17 cellular contexts compared by ENCODE assay signal in genomic region chr4:99540287-99540939, GRCh38. TPM values are rescaled to one million over a fixed set of nuclear protein-coding genes. Genes with fewer than 3 reads are reported as not detected.
DNase-seq lines count a peak whose midpoint lies in the region; ATAC-seq and TF ChIP-seq lines count a peak whose summit lies in the region.
"Had no signal": no experiment of that assay in that cellular context is flagged by ENCODE, and none has a peak within 500 bp of the region (broad histone marks: within the 10 kb centered on the region; RNA-seq: fewer than 3 reads in every experiment).

No MANE protein-coding gene starts in this region.

- no peak overlapping the region for H3K27ac Mint-ChIP-seq in stimulated activated naive B cell treated with anti-CD40 and anti-IgM and Interleukin-4, amounts not matched to agents 10 μg/mL and 1 μg/mL and 100 μg/mL, for 72 hours

- no peaks in the 10 kb centered on the region for H3K27me3 ChIP-seq in body of pancreas
- no peaks in the 10 kb centered on the region for H3K27me3 ChIP-seq in lung (ENCODE audit: control insufficient read depth, insufficient read depth)
- H3K27me3 ChIP-seq in stomach: no peaks in the 10 kb centered on the region

- H3K27me3 Mint-ChIP-seq in stimulated activated naive B cell treated with anti-CD40 and anti-IgM and Interleukin-4, amounts not matched to agents 10 μg/mL and 1 μg/mL and 100 μg/mL, for 72 hours: peaks cover 7 to 13% of the 10 kb centered on the region in 2 donors

- no peaks in the 10 kb centered on the region for H3K9me3 ChIP-seq in body of pancreas
- no peaks in the 10 kb centered on the region for H3K9me3 ChIP-seq in lung (ENCODE audit: control insufficient read depth in 2 of 2, insufficient read depth in 1 of 2, low read length in 1 of 2)
- peaks cover 0 to 7% (median 3%) of the 10 kb centered on the region in 4 donors for H3K9me3 ChIP-seq in stomach

- H3K4me3 ChIP-seq in body of pancreas (no peak overlapping the region), lung (no peak overlapping the region), stomach (no peak overlapping the region)
- H3K4me3 ChIP-seq: GM23248 had no signal

- DNase-seq in body of pancreas (no peak), lung (ENCODE audit: low spot score) (no peak), stomach (no peak), DMS153 treated with DMSO at 0.1 percent for 48 hours (lab: John Stamatoyannopoulos, UW; ENCODE audit: unreplicated experiment) (no peak)
- no peak for DNase-seq in stimulated activated naive B cell treated with anti-CD40 and anti-IgM and Interleukin-4, amounts not matched to agents 10 μg/mL and 1 μg/mL and 100 μg/mL, for 72 hours
- DNase-seq: DMS53, GM23248, NCI-H1048, NCI-H2227 treated with DMSO at 0.1 percent for 48 hours, NCI-H524, RPMI8226, SIG-M5 had no signal

- no peaks in the 10 kb centered on the region for H3K36me3 ChIP-seq in body of pancreas (replicated peaks in 1 of 2; ENCODE audit: insufficient read depth in 1 of 2, low read depth in 2 of 2)
- H3K36me3 ChIP-seq in lung (ENCODE audit: control insufficient read depth in 2 of 2, insufficient read depth in 2 of 2, low read length in 2 of 2): no peaks in the 10 kb centered on the region
- no peaks in the 10 kb centered on the region for H3K36me3 ChIP-seq in stomach

- H3K4me1 Mint-ChIP-seq in stimulated activated naive B cell treated with anti-CD40 and anti-IgM and Interleukin-4, amounts not matched to agents 10 μg/mL and 1 μg/mL and 100 μg/mL, for 72 hours: peaks cover 2 to 5% of the 10 kb centered on the region in 2 donors

- TF ChIP-seq POLR2A in body of pancreas (IDR thresholded peaks at IDR 0.05) (no peak), stomach (IDR thresholded peaks at IDR 0.05) (no peak)

- TF ChIP-seq CTCF in body of pancreas (IDR thresholded peaks at IDR 0.05) (no peak), lung (IDR thresholded peaks at IDR 0.05; ENCODE audit: control extremely low read depth, extremely low read depth) (no peak), stomach (IDR thresholded peaks at IDR 0.05) (no peak)

- H3K27ac ChIP-seq in body of pancreas (peak overlapping the region in 3 of 4 donors; percentile 1 to 48 (median 22)), lung (ENCODE audit: low read depth in 1 of 2, low read length in 1 of 2) (no peak overlapping the region), stomach (peak overlapping the region in 1 of 5 donors; percentile 3)
- H3K27ac ChIP-seq: C4-2B, GM23248 had no signal

- intact Hi-C loops in body of pancreas (cut with DNase I): no loop called here
- intact Hi-C loops in stomach (cut with DNase I; ENCODE audit: low total_unique reads): no loop called here

- H3K9me3 Mint-ChIP-seq in stimulated activated naive B cell treated with anti-CD40 and anti-IgM and Interleukin-4, amounts not matched to agents 10 μg/mL and 1 μg/mL and 100 μg/mL, for 72 hours: peaks cover 0 to 4% of the 10 kb centered on the region in 2 donors

- H3K4me1 ChIP-seq in body of pancreas (peaks cover 6% of the 10 kb centered on the region), lung (ENCODE audit: control insufficient read depth in 2 of 2, insufficient read depth in 2 of 2, low read length in 2 of 2) (no peaks in the 10 kb centered on the region), stomach (no peaks in the 10 kb centered on the region)

- TF ChIP-seq EP300 in stomach (IDR thresholded peaks at IDR 0.05): no peak

- ATAC-seq in GM19463 (IDR thresholded peaks at IDR 0.05; ENCODE audit: unreplicated experiment) (peak; percentile 53), body of pancreas (peak; percentile 27), lung (ENCODE audit: insufficient read depth, low FRiP score) (peak; percentile 41), HG03025 (IDR thresholded peaks at IDR 0.05; ENCODE audit: low FRiP score, unreplicated experiment) (no peak)
- ATAC-seq in stimulated activated naive B cell treated with anti-CD40 and anti-IgM and Interleukin-4, amounts not matched to agents 10 μg/mL and 1 μg/mL and 100 μg/mL, for 72 hours (replicated peaks): peak; percentile 73 to 75
- ATAC-seq: HCT116 had no signal

- peaks cover 3 to 11% of the 10 kb centered on the region in 2 donors for H3K36me3 Mint-ChIP-seq in stimulated activated naive B cell treated with anti-CD40 and anti-IgM and Interleukin-4, amounts not matched to agents 10 μg/mL and 1 μg/mL and 100 μg/mL, for 72 hours

- no peak overlapping the region for H3K4me3 Mint-ChIP-seq in stimulated activated naive B cell treated with anti-CD40 and anti-IgM and Interleukin-4, amounts not matched to agents 10 μg/mL and 1 μg/mL and 100 μg/mL, for 72 hours

RNA-seq across cellular contexts. Expression of gene TRMT10A, which starts 23.4 kb away (rescaled TPM):
- total RNA-seq in body of pancreas (10 to 100 TPM in 1 of 2 donors, 1 to 10 TPM in 1; 3.3 to 21.8 TPM), lung (10 to 100 TPM in 1 of 2 donors, 1 to 10 TPM in 1; 3.9 to 12.2 TPM), stomach (10 to 100 TPM in 1 of 5 donors, 1 to 10 TPM in 3, not detected in 1; 1.3 to 60.7 (median 5.4) TPM)
- polyA plus RNA-seq in lung (1 to 10 TPM; 3.0 to 5.6 TPM), stomach (1 to 10 TPM; 3.9 to 5.2 (median 4.2) TPM)

RNA-seq across cellular contexts. Expression of gene C4orf17, which starts 29.6 kb away (rescaled TPM):
- not detected for total RNA-seq in body of pancreas
- not detected for total RNA-seq in lung
- polyA plus RNA-seq in lung: not detected
- not detected for total RNA-seq in stomach
- polyA plus RNA-seq in stomach: not detected
- total RNA-seq: GM23248, MCF 10A had no signal
- polyA plus RNA-seq: GM23248 had no signal

RNA-seq across cellular contexts. Expression of gene MTTP, which starts 34.2 kb away (rescaled TPM):
- total RNA-seq in body of pancreas (not detected), lung (under 1 TPM; 0.40 to 0.57 TPM), stomach (10 to 100 TPM in 1 of 5 donors, under 1 TPM in 1, not detected in 3; 0.89 to 39.1 TPM)
- polyA plus RNA-seq in lung (under 1 TPM; 0.04 to 0.10 TPM), stomach (under 1 TPM in 2 of 3 donors, not detected in 1; 0.05 to 0.12 TPM)
- total RNA-seq: GM23248 had no signal
- polyA plus RNA-seq: GM23248 had no signal

Comparison
In these comparisons a context has a peak if more than half of its experiments do, and no peak if none do; other contexts are left out.
1. H3K27ac ChIP-seq: peak in body of pancreas (3 of 4); none in lung (0 of 2).